9 cellular contexts compared by ENCODE assay signal in genomic region chr7:127819975-127820778, GRCh38.
A peak's percentile ranks its signal among the peaks of the same experiment; 100 is the strongest.
DNase-seq lines count a peak whose midpoint lies in the region; ATAC-seq and TF ChIP-seq lines count a peak whose summit lies in the region.
"Had no signal": no experiment of that assay in that cellular context is flagged by ENCODE, and none has a peak within 500 bp of the region (broad histone marks: within the 10 kb centered on the region; RNA-seq: fewer than 3 reads in every experiment).

No MANE protein-coding gene starts in this region.

- H3K9me3 Mint-ChIP-seq in CD8-positive, alpha-beta T cell, result no peaks in the 10 kb centered on the region
- H3K9me3 Mint-ChIP-seq in T-helper 1 cell treated with Interleukin-12 subunit alpha and Interleukin-12 subunit beta and Interleukin-4 antibody, amounts not matched to agents 30 μg/mL and 1 μg/mL, for 36 hours, result no peaks in the 10 kb centered on the region

- peaks cover 2% of the 10 kb centered on the region for H3K36me3 Mint-ChIP-seq in CD8-positive, alpha-beta T cell
- peaks cover 11% of the 10 kb centered on the region for H3K36me3 Mint-ChIP-seq in T-helper 1 cell treated with Interleukin-12 subunit alpha and Interleukin-12 subunit beta and Interleukin-4 antibody, amounts not matched to agents 30 μg/mL and 1 μg/mL, for 36 hours (ENCODE audit: low read depth)

- CTCF ChIA-PET in CD8-positive, alpha-beta T cell (lab: Charles Lee), result no interaction called here

- H3K36me3 ChIP-seq in CD8-positive, alpha-beta T cell (ENCODE audit: insufficient read depth, low read length), result no peaks in the 10 kb centered on the region

- H3K4me1 ChIP-seq in CD8-positive, alpha-beta T cell (ENCODE audit: insufficient read depth, low read length), result peaks cover 3% of the 10 kb centered on the region

- no peak overlapping the region for H3K27ac ChIP-seq in CD8-positive, alpha-beta T cell (ENCODE audit: low read depth, low read length)

- no peaks in the 10 kb centered on the region for H3K27me3 ChIP-seq in CD8-positive, alpha-beta T cell (ENCODE audit: insufficient read depth, low read length)

- no peaks in the 10 kb centered on the region for H3K9me3 ChIP-seq in CD8-positive, alpha-beta T cell (ENCODE audit: low read length)

- intact Hi-C loops in CD8-positive, alpha-beta T cell (cut with DNase I, micrococcal nuclease), result loop anchor here in 1 of 2 experiments (2.0 kb wide), 1 partner anchor 37 kb away; no protein-coding TSS in a partner anchor
- intact Hi-C loops in head of caudate nucleus (cut with DNase I), result no loop called here
- intact Hi-C loops in cardiac septum (cut with DNase I), result no loop called here

- POLR2A ChIA-PET in CD8-positive, alpha-beta T cell (lab: Charles Lee), result no interaction called here

- no peak overlapping the region for H3K4me3 ChIP-seq in CD8-positive, alpha-beta T cell (ENCODE audit: low read depth, low read length)
- H3K4me3 ChIP-seq in HFF-Myc (replicated peaks; ENCODE audit: low read depth, low read length), result no peak overlapping the region

- no peak for TF ChIP-seq CTCF in CD8-positive, alpha-beta T cell (IDR thresholded peaks at IDR 0.05)
- no peak for TF ChIP-seq CTCF in HFF-Myc (IDR thresholded peaks at IDR 0.05; ENCODE audit: low read depth, low read length, missing control alignments)

- DNase-seq in CD8-positive, alpha-beta T cell, result no peak
- DNase-seq in HFF-Myc (ENCODE audit: extremely low read depth, low read depth), result peak; percentile 16
- DNase-seq in kidney glomerular epithelial cell (lab: John Stamatoyannopoulos, UW), result peak; percentile 82
- DNase-seq in NCI-H510A (lab: John Stamatoyannopoulos, UW), result no peak
- no peak for DNase-seq in head of caudate nucleus
- no peak for DNase-seq in cardiac septum (ENCODE audit: low spot score)

- no peak overlapping the region for H3K4me3 Mint-ChIP-seq in CD8-positive, alpha-beta T cell
- peak overlapping the region; percentile 49 for H3K4me3 Mint-ChIP-seq in T-helper 1 cell treated with Interleukin-12 subunit alpha and Interleukin-12 subunit beta and Interleukin-4 antibody, amounts not matched to agents 30 μg/mL and 1 μg/mL, for 36 hours

- peak overlapping the region; percentile 62 for H3K27ac Mint-ChIP-seq in CD8-positive, alpha-beta T cell
- peak overlapping the region; percentile 57 for H3K27ac Mint-ChIP-seq in T-helper 1 cell treated with Interleukin-12 subunit alpha and Interleukin-12 subunit beta and Interleukin-4 antibody, amounts not matched to agents 30 μg/mL and 1 μg/mL, for 36 hours

- H3K27me3 Mint-ChIP-seq in CD8-positive, alpha-beta T cell (ENCODE audit: low read depth), result no peaks in the 10 kb centered on the region
- H3K27me3 Mint-ChIP-seq in T-helper 1 cell treated with Interleukin-12 subunit alpha and Interleukin-12 subunit beta and Interleukin-4 antibody, amounts not matched to agents 30 μg/mL and 1 μg/mL, for 36 hours (ENCODE audit: low read depth), result no peaks in the 10 kb centered on the region

- H3K4me1 Mint-ChIP-seq in CD8-positive, alpha-beta T cell (ENCODE audit: low read depth), result peaks cover 46% of the 10 kb centered on the region
- H3K4me1 Mint-ChIP-seq in T-helper 1 cell treated with Interleukin-12 subunit alpha and Interleukin-12 subunit beta and Interleukin-4 antibody, amounts not matched to agents 30 μg/mL and 1 μg/mL, for 36 hours (ENCODE audit: low read depth), result peaks cover 28% of the 10 kb centered on the region

- ATAC-seq in CD8-positive, alpha-beta T cell, result no peak
- no peak for ATAC-seq in HG03108 (IDR thresholded peaks at IDR 0.05; ENCODE audit: unreplicated experiment)
- ATAC-seq: Panc1 had no signal

Comparison
In these comparisons a context has a peak if more than half of its experiments do, and no peak if none do; other contexts are left out.
1. DNase-seq: peak in HFF-Myc (single experiment) and kidney glomerular epithelial cell (single experiment); none in CD8-positive, alpha-beta T cell (0 of 7), NCI-H510A (single experiment), head of caudate nucleus (0 of 42) and cardiac septum (single experiment).